Comparison of ENCODE assay signal across 10 cellular contexts in the genomic region with DNA sequence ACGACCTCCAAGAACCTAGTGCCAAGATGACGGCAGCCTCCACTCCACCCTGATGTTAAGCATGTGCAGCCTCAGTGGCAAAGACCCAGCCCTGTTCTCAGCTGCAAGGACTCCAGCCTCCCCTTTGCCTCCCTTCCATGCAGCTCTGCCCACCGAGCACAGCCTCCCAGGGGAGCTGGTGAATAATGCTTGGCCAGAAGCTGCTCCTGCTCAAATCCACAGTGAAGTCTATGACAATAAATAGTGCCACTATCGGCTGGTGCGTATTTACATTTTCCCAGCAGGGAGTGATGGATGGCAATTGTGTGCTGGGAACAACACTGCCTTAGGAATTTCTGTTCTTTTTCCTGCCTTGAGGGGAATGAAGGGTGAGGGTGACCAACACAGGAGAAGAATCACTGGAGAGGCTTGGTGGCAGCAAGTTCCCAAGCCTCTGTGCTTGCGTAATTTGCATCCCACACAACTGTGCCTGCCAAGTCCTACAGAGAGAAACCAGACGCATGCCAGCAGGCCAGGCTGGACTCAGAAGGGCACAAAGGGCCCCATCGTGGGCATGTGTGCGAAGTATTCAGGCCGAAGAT. TPM values are rescaled to one million over a fixed set of nuclear protein-coding genes. Genes with fewer than 3 reads are reported as not detected.
A peak's percentile ranks its signal among the peaks of the same experiment; 100 is the strongest.
DNase-seq lines count a peak whose midpoint lies in the region; ATAC-seq, FAIRE-seq and TF ChIP-seq lines count a peak whose summit lies in the region.
"Had no signal": no experiment of that assay in that cellular context is flagged by ENCODE, and none has a peak within 500 bp of the region (broad histone marks: within the 10 kb centered on the region; RNA-seq: fewer than 3 reads in every experiment).

No MANE protein-coding gene starts in this region.

- H4K91ac ChIP-seq in neuronal stem cell (ENCODE audit: low read depth, low read length, poor library complexity) = no peak overlapping the region

- no peak overlapping the region for H2BK120ac ChIP-seq in neuronal stem cell (ENCODE audit: low read depth, low read length)

- peak overlapping the region; percentile 7 for H2BK5ac ChIP-seq in neuronal stem cell (ENCODE audit: low read length)

- H3K9me3 ChIP-seq in NT2/D1 (ENCODE audit: insufficient read depth, low read length) (no peaks in the 10 kb centered on the region), neuronal stem cell (replicated peaks in 1 of 2; ENCODE audit: control insufficient read depth in 2 of 2, insufficient read depth in 1 of 2, low read depth in 1 of 2, low read length in 2 of 2) (no peaks in the 10 kb centered on the region)
- H3K9me3 ChIP-seq: BLaER1 had no signal

- H3K79me1 ChIP-seq in neuronal stem cell (ENCODE audit: low read depth, low read length) = no peaks in the 10 kb centered on the region

- H3K4ac ChIP-seq in neuronal stem cell (ENCODE audit: low read length) = no peak overlapping the region

- DNase-seq in A172 (ENCODE audit: low spot score) = peak; percentile 1
- peak; percentile 36 for DNase-seq in NT2/D1 (ENCODE audit: low read depth, low spot score)
- peak; percentile 75 for DNase-seq in fibroblast of mammary gland (ENCODE audit: low read depth)
- no peak for DNase-seq in neuronal stem cell (ENCODE audit: low spot score)
- no peak for DNase-seq in RCC 7860 (ENCODE audit: low spot score)
- no peak for DNase-seq in HK-2 (ENCODE audit: unreplicated experiment)
- DNase-seq in H7 = no peak
- DNase-seq: left colon had no signal

- H3K36me3 ChIP-seq in NT2/D1 (ENCODE audit: insufficient read depth, insufficient read length, low read length) (no peaks in the 10 kb centered on the region), neuronal stem cell (replicated peaks in 1 of 2; ENCODE audit: control insufficient read depth in 2 of 2, insufficient read depth in 2 of 2, low read length in 2 of 2) (no peaks in the 10 kb centered on the region), H7 (replicated peaks; ENCODE audit: control insufficient read depth, insufficient read depth, low read length) (no peaks in the 10 kb centered on the region)
- H3K36me3 ChIP-seq: BLaER1 had no signal

- H3K4me1 ChIP-seq in NT2/D1 (ENCODE audit: insufficient read depth, insufficient read length) = peaks cover 6% of the 10 kb centered on the region
- H3K4me1 ChIP-seq in neuronal stem cell (ENCODE audit: control insufficient read depth in 2 of 2, insufficient read depth in 1 of 2, low read depth in 1 of 2, low read length in 2 of 2) = peaks cover 2 to 6% of the 10 kb centered on the region in 2 donors
- H3K4me1 ChIP-seq: BLaER1 had no signal

- no peak for ATAC-seq in HG03135 (IDR thresholded peaks at IDR 0.05; ENCODE audit: unreplicated experiment)
- ATAC-seq: left colon had no signal

- H4K8ac ChIP-seq in neuronal stem cell (ENCODE audit: low read depth, low read length) = no peak overlapping the region

- H3K4me3 ChIP-seq in NT2/D1 (ENCODE audit: insufficient read length, low read depth) (no peak overlapping the region), fibroblast of mammary gland (ENCODE audit: control insufficient read depth, low read depth, low read length) (no peak overlapping the region), neuronal stem cell (ENCODE audit: low read length in 2 of 2) (no peak overlapping the region), H7 (ENCODE audit: insufficient read depth, low read depth, low read length) (no peak overlapping the region)
- H3K4me3 ChIP-seq: BLaER1 had no signal

- WGBS in neuronal stem cell (ENCODE audit: extremely low coverage in 2 of 2, insufficient read length in 2 of 2, insufficient replicate concordance in 1 of 2), 2 donors = no CpG with 5 or more reads among the region's 10 CpGs

- no peak overlapping the region for H3K4me2 ChIP-seq in neuronal stem cell (ENCODE audit: insufficient read depth, low read length, poor library complexity, severe bottlenecking)
- H3K4me2 ChIP-seq: BLaER1 had no signal

- H3K9ac ChIP-seq in NT2/D1 (ENCODE audit: insufficient read length, low read depth) (no peak overlapping the region), neuronal stem cell (ENCODE audit: low read depth, low read length, poor library complexity) (no peak overlapping the region)
- H3K9ac ChIP-seq: BLaER1 had no signal

- no peak overlapping the region for H3K14ac ChIP-seq in neuronal stem cell (ENCODE audit: low read length)

- H3K18ac ChIP-seq in neuronal stem cell (ENCODE audit: low read length) = peak overlapping the region; percentile 32

- H2AK5ac ChIP-seq in neuronal stem cell (ENCODE audit: low read depth, low read length) = no peak overlapping the region

- H3K23ac ChIP-seq in neuronal stem cell (ENCODE audit: low read depth, low read length, poor library complexity) = no peak overlapping the region

- no peak overlapping the region for H2BK12ac ChIP-seq in neuronal stem cell (ENCODE audit: low read length)

- H2BK15ac ChIP-seq in neuronal stem cell (ENCODE audit: low read length) = no peak overlapping the region

- no peak overlapping the region for H2AFZ ChIP-seq in neuronal stem cell (ENCODE audit: low read length)

- H3K27me3 ChIP-seq in NT2/D1 (ENCODE audit: insufficient read depth, insufficient read length) (no peaks in the 10 kb centered on the region), neuronal stem cell (ENCODE audit: control insufficient read depth in 3 of 3, insufficient read depth in 3 of 3, low read depth in 1 of 3, low read length in 3 of 3) (peaks cover 0 to 5% (median 0%) of the 10 kb centered on the region in 3 experiments), H7 (ENCODE audit: control insufficient read depth, insufficient read depth, low read length) (no peaks in the 10 kb centered on the region)
- H3K27me3 ChIP-seq: BLaER1 had no signal

- TF ChIP-seq CTCF in fibroblast of mammary gland (conservative IDR thresholded peaks at IDR 0.05; ENCODE audit: control insufficient read depth, insufficient read depth, low read depth, low read length) = no peak

- no peak overlapping the region for H3K27ac ChIP-seq in neuronal stem cell (replicated peaks; ENCODE audit: low read length)
- H3K27ac ChIP-seq: BLaER1 had no signal

- no peak for FAIRE-seq in RCC 7860 (lab: Jason Lieb, UNC)

RNA-seq across cellular contexts. Expression of gene TC2N, which starts 29.9 kb away (rescaled TPM):
- total RNA-seq in A172 (2014; rRNA removed; shearing (Covaris generic)) = not detected in 2 replicates
- polyA plus RNA-seq in neuronal stem cell (2013, experiment 1 of 2) = 0.81 TPM
- 0.82 TPM for polyA plus RNA-seq in neuronal stem cell (2013, experiment 2 of 2)
- total RNA-seq in H7 (2014; rRNA removed; shearing (Covaris generic)) = 6.7 and 11.5 TPM in 2 replicates

RNA-seq across cellular contexts. Expression of gene FBLN5, which starts 50.3 kb away (rescaled TPM):
- total RNA-seq in A172 (2014; rRNA removed; shearing (Covaris generic)) = 2.6 and 8.6 TPM in 2 replicates
- polyA plus RNA-seq in neuronal stem cell (2013, experiment 1 of 2) = 0.11 TPM
- polyA plus RNA-seq in neuronal stem cell (2013, experiment 2 of 2) = 0.10 TPM
- 1.4 and 2.3 TPM in 2 replicates for total RNA-seq in H7 (2014; rRNA removed; shearing (Covaris generic))

Comparison
In these comparisons a context has a peak if more than half of its experiments do, and no peak if none do; other contexts are left out.
1. DNase-seq: peak in A172 (single experiment), NT2/D1 (single experiment) and fibroblast of mammary gland (single experiment); none in neuronal stem cell (single experiment), RCC 7860 (single experiment), HK-2 (single experiment) and H7 (single experiment).